In genomic region chr5:74622944-74623343, GRCh38 we compare ENCODE assay signal across 15 cellular contexts.
"Had no signal": no experiment of that assay in that cellular context is flagged by ENCODE, and none has a peak within 500 bp of the region (broad histone marks: within the 10 kb centered on the region; RNA-seq: fewer than 3 reads in every experiment).

No MANE protein-coding gene starts in this region.

- H3K36me3 ChIP-seq: right lobe of liver, suprapubic skin had no signal

- H3K9me3 Mint-ChIP-seq: activated naive CD8-positive, alpha-beta T cell treated with anti-CD3 and anti-CD28 coated beads, Interleukin-2, amount 10 ng/mL, durations not matched to agents 7 days and 5 days; activated T-helper 1 cell treated with anti-CD3 and anti-CD28 coated beads, Interleukin-12 subunit alpha, Interleukin-12 subunit beta, Interleukin-2, Interleukin-4 antibody, amounts not matched to agents 30 ng/mL and 10 ng/mL and 1 ng/mL, durations not matched to agents 14 hours and 24 hours and 36 hours; naive B cell; stimulated activated naive CD8-positive, alpha-beta T cell treated with anti-CD3 and anti-CD28 coated beads, Interleukin-15, Interleukin-2, amounts not matched to agents 100 ng/mL and 50 ng/mL, for 24 hours had no signal

- ATAC-seq: psoas muscle, right lobe of liver had no signal

- H3K9me3 ChIP-seq: psoas muscle, right lobe of liver, suprapubic skin had no signal

- H3K4me1 ChIP-seq: psoas muscle, right lobe of liver had no signal

- H3K27ac ChIP-seq: psoas muscle, right lobe of liver, suprapubic skin had no signal

- FAIRE-seq: bronchial epithelial cell, frontal cortex, islet of Langerhans, TTC549 had no signal

- H3K4me3 ChIP-seq: lung, psoas muscle, right lobe of liver, suprapubic skin had no signal

- DNase-seq: activated naive CD4-positive, alpha-beta T cell; activated naive CD8-positive, alpha-beta T cell treated with anti-CD3 and anti-CD28 coated beads, Interleukin-2, amount 10 ng/mL, durations not matched to agents 7 days and 5 days; naive B cell; psoas muscle; right lobe of liver; T-helper 2 cell; trophoblast cell had no signal

- H3K36me3 Mint-ChIP-seq: activated naive CD8-positive, alpha-beta T cell treated with anti-CD3 and anti-CD28 coated beads, Interleukin-2, amount 10 ng/mL, durations not matched to agents 7 days and 5 days; naive B cell had no signal

- H3K27ac Mint-ChIP-seq: activated naive CD8-positive, alpha-beta T cell treated with anti-CD3 and anti-CD28 coated beads, Interleukin-2, amount 10 ng/mL, durations not matched to agents 7 days and 5 days; activated T-helper 1 cell treated with anti-CD3 and anti-CD28 coated beads, Interleukin-12 subunit alpha, Interleukin-12 subunit beta, Interleukin-2, Interleukin-4 antibody, amounts not matched to agents 30 ng/mL and 10 ng/mL and 1 ng/mL, durations not matched to agents 14 hours and 24 hours and 36 hours; stimulated activated naive CD8-positive, alpha-beta T cell treated with anti-CD3 and anti-CD28 coated beads, Interleukin-15, Interleukin-2, amounts not matched to agents 100 ng/mL and 50 ng/mL, for 24 hours had no signal

- H3K4me1 Mint-ChIP-seq: activated naive CD8-positive, alpha-beta T cell treated with anti-CD3 and anti-CD28 coated beads, Interleukin-2, amount 10 ng/mL, durations not matched to agents 7 days and 5 days had no signal

- H3K4me3 Mint-ChIP-seq: activated naive CD8-positive, alpha-beta T cell treated with anti-CD3 and anti-CD28 coated beads, Interleukin-2, amount 10 ng/mL, durations not matched to agents 7 days and 5 days; activated T-helper 1 cell treated with anti-CD3 and anti-CD28 coated beads, Interleukin-12 subunit alpha, Interleukin-12 subunit beta, Interleukin-2, Interleukin-4 antibody, amounts not matched to agents 30 ng/mL and 10 ng/mL and 1 ng/mL, durations not matched to agents 14 hours and 24 hours and 36 hours; naive B cell; stimulated activated naive CD8-positive, alpha-beta T cell treated with anti-CD3 and anti-CD28 coated beads, Interleukin-15, Interleukin-2, amounts not matched to agents 100 ng/mL and 50 ng/mL, for 24 hours had no signal

- H3K27me3 ChIP-seq: right lobe of liver, suprapubic skin had no signal
